In genomic region chr6:67630146-67630545, GRCh38 we compare ENCODE assay signal across 10 cellular contexts.
A peak's percentile ranks its signal among the peaks of the same experiment; 100 is the strongest.
DNase-seq lines count a peak whose midpoint lies in the region; ATAC-seq and TF ChIP-seq lines count a peak whose summit lies in the region.
"Had no signal": no experiment of that assay in that cellular context is flagged by ENCODE, and none has a peak within 500 bp of the region (broad histone marks: within the 10 kb centered on the region; RNA-seq: fewer than 3 reads in every experiment).

No MANE protein-coding gene starts in this region.

- ATAC-seq in natural killer cell treated with Interleukin-12 subunit alpha and Interleukin-12 subunit beta and Interleukin-15 and Interleukin-18, amount 100 ng/mL, for 72 hours, result no peak
- ATAC-seq: stimulated activated naive B cell treated with anti-CD40 and anti-IgM and Interleukin-4, amounts not matched to agents 10 μg/mL and 1 μg/mL and 100 μg/mL, for 72 hours had no signal

- H3K27ac ChIP-seq in substantia nigra (ENCODE audit: low read depth, low read length, poor library complexity, severe bottlenecking), result no peak overlapping the region

- H3K27me3 Mint-ChIP-seq in natural killer cell treated with Interleukin-12 subunit alpha and Interleukin-12 subunit beta and Interleukin-15 and Interleukin-18, amount 100 ng/mL, for 72 hours, result no peaks in the 10 kb centered on the region
- peaks cover 0 to 1% (median 0%) of the 10 kb centered on the region in 3 donors for H3K27me3 Mint-ChIP-seq in immature natural killer cell (ENCODE audit: low read depth in 3 of 3)
- H3K27me3 Mint-ChIP-seq: stimulated activated naive B cell treated with anti-CD40 and anti-IgM and Interleukin-4, amounts not matched to agents 10 μg/mL and 1 μg/mL and 100 μg/mL, for 72 hours had no signal

- no peaks in the 10 kb centered on the region for H3K4me1 Mint-ChIP-seq in natural killer cell treated with Interleukin-12 subunit alpha and Interleukin-12 subunit beta and Interleukin-15 and Interleukin-18, amount 100 ng/mL, for 72 hours (ENCODE audit: low read depth in 2 of 2)
- H3K4me1 Mint-ChIP-seq in immature natural killer cell, result no peaks in the 10 kb centered on the region
- H3K4me1 Mint-ChIP-seq: stimulated activated naive B cell treated with anti-CD40 and anti-IgM and Interleukin-4, amounts not matched to agents 10 μg/mL and 1 μg/mL and 100 μg/mL, for 72 hours had no signal

- TF ChIP-seq CTCF in HFF-Myc (IDR thresholded peaks at IDR 0.05; ENCODE audit: low read depth, low read length, missing control alignments) (no peak), epithelial cell of proximal tubule (conservative IDR thresholded peaks at IDR 0.05; ENCODE audit: low read depth, low read length) (no peak)

- H3K4me3 ChIP-seq in HFF-Myc (replicated peaks; ENCODE audit: low read depth, low read length), result no peak overlapping the region
- no peak overlapping the region for H3K4me3 ChIP-seq in epithelial cell of proximal tubule (ENCODE audit: low read depth, low read length)

- H3K9me3 Mint-ChIP-seq in natural killer cell treated with Interleukin-12 subunit alpha and Interleukin-12 subunit beta and Interleukin-15 and Interleukin-18, amount 100 ng/mL, for 72 hours, result peaks cover 8% of the 10 kb centered on the region
- peaks cover 17 to 50% (median 30%) of the 10 kb centered on the region in 6 donors for H3K9me3 Mint-ChIP-seq in immature natural killer cell

- H3K27ac Mint-ChIP-seq in natural killer cell treated with Interleukin-12 subunit alpha and Interleukin-12 subunit beta and Interleukin-15 and Interleukin-18, amount 100 ng/mL, for 72 hours, result no peak overlapping the region
- no peak overlapping the region for H3K27ac Mint-ChIP-seq in immature natural killer cell
- H3K27ac Mint-ChIP-seq: stimulated activated naive B cell treated with anti-CD40 and anti-IgM and Interleukin-4, amounts not matched to agents 10 μg/mL and 1 μg/mL and 100 μg/mL, for 72 hours had no signal

- DNase-seq in HFF-Myc (ENCODE audit: extremely low read depth, low read depth), result peak; percentile 59
- peak; percentile 2 for DNase-seq in RPMI7951 (ENCODE audit: low read depth)
- DNase-seq in epithelial cell of proximal tubule (ENCODE audit: low read depth), result peak; percentile 7
- peak; percentile 75 for DNase-seq in renal cortical epithelial cell (ENCODE audit: low read depth)
- DNase-seq in natural killer cell treated with Interleukin-12 subunit alpha and Interleukin-12 subunit beta and Interleukin-15 and Interleukin-18, amount 100 ng/mL, for 72 hours (ENCODE audit: low spot score), result no peak
- no peak for DNase-seq in NCI-H526 (lab: John Stamatoyannopoulos, UW)
- DNase-seq in immature natural killer cell, result no peak
- DNase-seq in substantia nigra (lab: John Stamatoyannopoulos, UW), result no peak
- DNase-seq: DND-41; stimulated activated naive B cell treated with anti-CD40 and anti-IgM and Interleukin-4, amounts not matched to agents 10 μg/mL and 1 μg/mL and 100 μg/mL, for 72 hours had no signal

- H3K36me3 Mint-ChIP-seq in natural killer cell treated with Interleukin-12 subunit alpha and Interleukin-12 subunit beta and Interleukin-15 and Interleukin-18, amount 100 ng/mL, for 72 hours, result peaks cover 6% of the 10 kb centered on the region
- no peaks in the 10 kb centered on the region for H3K36me3 Mint-ChIP-seq in immature natural killer cell
- H3K36me3 Mint-ChIP-seq: stimulated activated naive B cell treated with anti-CD40 and anti-IgM and Interleukin-4, amounts not matched to agents 10 μg/mL and 1 μg/mL and 100 μg/mL, for 72 hours had no signal

- H3K4me3 Mint-ChIP-seq in natural killer cell treated with Interleukin-12 subunit alpha and Interleukin-12 subunit beta and Interleukin-15 and Interleukin-18, amount 100 ng/mL, for 72 hours, result no peak overlapping the region
- H3K4me3 Mint-ChIP-seq in immature natural killer cell, result no peak overlapping the region
- H3K4me3 Mint-ChIP-seq: stimulated activated naive B cell treated with anti-CD40 and anti-IgM and Interleukin-4, amounts not matched to agents 10 μg/mL and 1 μg/mL and 100 μg/mL, for 72 hours had no signal

Comparison
In these comparisons a context has a peak if more than half of its experiments do, and no peak if none do; other contexts are left out.
1. DNase-seq: peak in HFF-Myc (single experiment), RPMI7951 (single experiment), epithelial cell of proximal tubule (single experiment) and renal cortical epithelial cell (single experiment); none in natural killer cell treated with Interleukin-12 subunit alpha and Interleukin-12 subunit beta and Interleukin-15 and Interleukin-18, amount 100 ng/mL, for 72 hours (single experiment), NCI-H526 (0 of 2), immature natural killer cell (0 of 3) and substantia nigra (0 of 49).